2 cellular contexts compared by ENCODE assay signal in genomic region chr7:98628916-98629525, GRCh38.
TF ChIP-seq lines count a peak whose summit lies in the region.

No MANE protein-coding gene starts in this region.

TF ChIP-seq in GM23338, 12 proteins besides CTCF, POLR2A, EP300 and RAD21:
- no peak for TF ChIP-seq ZNF114 (CRISPR knock-in tag; IDR thresholded peaks at IDR 0.05)
- TF ChIP-seq JUNB (IDR thresholded peaks at IDR 0.05; ENCODE audit: unreplicated experiment) = no peak

TF ChIP-seq in H1, 55 proteins besides CTCF, POLR2A, EP300 and RAD21:
- TF ChIP-seq CREB1 (IDR thresholded peaks at IDR 0.05) (no peak), CHD1 (IDR thresholded peaks at IDR 0.05; ENCODE audit: low read depth, low read length) (no peak), BACH1 (IDR thresholded peaks at IDR 0.05; ENCODE audit: low read length) (no peak), TEAD4 (IDR thresholded peaks at IDR 0.05; ENCODE audit: low read depth, low read length) (no peak), HDAC2 (IDR thresholded peaks at IDR 0.05; ENCODE audit: borderline replicate concordance in 1 of 2, low read depth in 2 of 2, low read length in 2 of 2) (no peak)
